ENCODE assay signal across 8 cellular contexts in genomic region chr7:36487756-36488336, GRCh38.
A peak's percentile ranks its signal among the peaks of the same experiment; 100 is the strongest.
DNase-seq lines count a peak whose midpoint lies in the region; ATAC-seq and TF ChIP-seq lines count a peak whose summit lies in the region.

No MANE protein-coding gene starts in this region.

- H3K4me3 ChIP-seq in NT2/D1 (ENCODE audit: insufficient read length, low read depth) (no peak overlapping the region), astrocyte of the spinal cord (ENCODE audit: low read depth, low read length) (no peak overlapping the region), kidney epithelial cell (ENCODE audit: low read depth, low read length) (no peak overlapping the region), tibial nerve (no peak overlapping the region)

- TF ChIP-seq EP300 in tibial nerve (IDR thresholded peaks at IDR 0.05) = no peak

- TF ChIP-seq CTCF in astrocyte of the spinal cord (IDR thresholded peaks at IDR 0.05; ENCODE audit: low read depth, low read length) = peak; percentile 78
- peak; percentile 68 for TF ChIP-seq CTCF in kidney epithelial cell (IDR thresholded peaks at IDR 0.05; ENCODE audit: insufficient read depth, low read length, poor library complexity, severe bottlenecking)
- peak; percentile 53 to 83 (median 60) for TF ChIP-seq CTCF in tibial nerve (IDR thresholded peaks at IDR 0.05)

- 30 to 37% methylated on average over 4 of the region's 4 CpGs for WGBS in tibial nerve, 2 donors

- peak; percentile 45 for DNase-seq in DMS79 treated with DMSO at 0.1 percent for 48 hours (lab: John Stamatoyannopoulos, UW)
- no peak for DNase-seq in DMS79 (lab: John Stamatoyannopoulos, UW)
- peak; percentile 54 for DNase-seq in KBM-7
- peak; percentile 58 for DNase-seq in NT2/D1 (ENCODE audit: low read depth, low spot score)
- peak; percentile 70 for DNase-seq in astrocyte of the spinal cord (ENCODE audit: low read depth, low spot score)
- peak; percentile 23 for DNase-seq in kidney epithelial cell (ENCODE audit: low read depth)
- DNase-seq in tibial nerve (ENCODE audit: low spot score in 2 of 2) = peak in 1 of 2 donors; percentile 52

- no peaks in the 10 kb centered on the region for H3K9me3 ChIP-seq in NT2/D1 (ENCODE audit: insufficient read depth, low read length)
- no peaks in the 10 kb centered on the region for H3K9me3 ChIP-seq in tibial nerve

- in situ Hi-C loops in KBM-7 (cut with MboI; ENCODE audit: low pct_unique_long_range_greater_than_20kb, low sequenced_read_pairs) (loop anchor here (10.0 kb wide), 1 partner anchor 707 kb away; no protein-coding TSS in a partner anchor), astrocyte of the spinal cord (cut with HindIII; ENCODE audit: low sequenced_read_pairs) (no loop called here)

- TF ChIP-seq POLR2A in tibial nerve (IDR thresholded peaks at IDR 0.05) = no peak

- no peak overlapping the region for H3K27ac ChIP-seq in tibial nerve

- no peak for ATAC-seq in GM21390 (IDR thresholded peaks at IDR 0.05; ENCODE audit: unreplicated experiment)

- no peaks in the 10 kb centered on the region for H3K27me3 ChIP-seq in NT2/D1 (ENCODE audit: insufficient read depth, insufficient read length)
- H3K27me3 ChIP-seq in kidney epithelial cell (ENCODE audit: control insufficient read depth, insufficient read depth, low read length) = no peaks in the 10 kb centered on the region
- no peaks in the 10 kb centered on the region for H3K27me3 ChIP-seq in tibial nerve

- H3K9ac ChIP-seq in NT2/D1 (ENCODE audit: insufficient read length, low read depth) = no peak overlapping the region

- H3K4me1 ChIP-seq in NT2/D1 (ENCODE audit: insufficient read depth, insufficient read length) = no peaks in the 10 kb centered on the region
- no peaks in the 10 kb centered on the region for H3K4me1 ChIP-seq in tibial nerve

- H3K36me3 ChIP-seq in NT2/D1 (ENCODE audit: insufficient read depth, insufficient read length, low read length) (no peaks in the 10 kb centered on the region), kidney epithelial cell (ENCODE audit: control insufficient read depth, insufficient read depth, low read length) (no peaks in the 10 kb centered on the region), tibial nerve (no peaks in the 10 kb centered on the region)
